ENCODE assay signal across 1 cellular context in the genomic region with DNA sequence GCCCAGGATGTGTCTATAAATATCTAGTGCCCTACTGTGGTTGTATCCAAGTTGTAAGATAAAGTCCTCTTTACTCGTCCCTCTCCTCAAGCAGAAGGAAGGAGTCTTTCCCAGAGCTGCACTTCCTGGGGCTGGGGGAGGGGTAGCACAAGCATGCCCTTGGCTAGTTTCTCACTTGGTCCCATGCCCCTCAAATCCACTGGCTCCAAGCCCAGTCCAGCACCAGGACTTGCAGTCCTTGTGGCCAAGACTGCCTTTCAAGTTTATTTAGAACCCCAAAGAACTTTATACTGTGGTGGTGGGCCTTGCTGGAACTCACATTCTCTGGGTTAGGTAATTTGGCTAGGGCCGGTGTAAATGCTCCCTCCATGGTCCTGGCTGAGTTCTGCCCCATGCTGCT.
TF ChIP-seq lines count a peak whose summit lies in the region.

No MANE protein-coding gene starts in this region.

TF ChIP-seq in K562, 482 proteins besides CTCF, POLR2A, EP300 and RAD21 (continued from another document):
- TF ChIP-seq SMC3 (conservative IDR thresholded peaks at IDR 0.05; ENCODE audit: insufficient read depth, low read depth, low read length) (no peak), HDAC3 (IDR thresholded peaks at IDR 0.05; ENCODE audit: borderline replicate concordance, partially characterized antibody) (no peak), IFI16 (CRISPR knock-in tag; IDR thresholded peaks at IDR 0.05) (no peak), GABPB1 (CRISPR knock-in tag; IDR thresholded peaks at IDR 0.05) (no peak), HDGF (IDR thresholded peaks at IDR 0.05) (no peak), SIRT6 (IDR thresholded peaks at IDR 0.05; ENCODE audit: low read depth, low read length) (no peak), SMARCA5 (IDR thresholded peaks at IDR 0.05) (no peak)
- TF ChIP-seq, protein P1, sequence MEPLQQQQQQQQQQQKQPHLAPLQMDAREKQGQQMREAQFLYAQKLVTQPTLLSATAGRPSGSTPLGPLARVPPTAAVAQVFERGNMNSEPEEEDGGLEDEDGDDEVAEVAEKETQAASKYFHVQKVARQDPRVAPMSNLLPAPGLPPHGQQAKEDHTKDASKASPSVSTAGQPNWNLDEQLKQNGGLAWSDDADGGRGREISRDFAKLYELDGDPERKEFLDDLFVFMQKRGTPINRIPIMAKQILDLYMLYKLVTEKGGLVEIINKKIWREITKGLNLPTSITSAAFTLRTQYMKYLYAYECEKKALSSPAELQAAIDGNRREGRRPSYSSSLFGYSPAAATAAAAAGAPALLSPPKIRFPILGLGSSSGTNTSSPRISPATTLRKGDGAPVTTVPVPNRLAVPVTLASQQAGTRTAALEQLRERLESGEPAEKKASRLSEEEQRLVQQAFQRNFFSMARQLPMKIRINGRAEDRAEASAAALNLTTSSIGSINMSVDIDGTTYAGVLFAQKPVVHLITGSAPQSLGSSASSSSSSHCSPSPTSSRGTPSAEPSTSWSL (CRISPR knock-in tag; IDR thresholded peaks at IDR 0.05; ENCODE audit: borderline replicate concordance) = no peak
- TF ChIP-seq, protein P2, sequence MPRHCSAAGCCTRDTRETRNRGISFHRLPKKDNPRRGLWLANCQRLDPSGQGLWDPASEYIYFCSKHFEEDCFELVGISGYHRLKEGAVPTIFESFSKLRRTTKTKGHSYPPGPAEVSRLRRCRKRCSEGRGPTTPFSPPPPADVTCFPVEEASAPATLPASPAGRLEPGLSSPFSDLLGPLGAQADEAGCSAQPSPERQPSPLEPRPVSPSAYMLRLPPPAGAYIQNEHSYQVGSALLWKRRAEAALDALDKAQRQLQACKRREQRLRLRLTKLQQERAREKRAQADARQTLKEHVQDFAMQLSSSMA (CRISPR knock-in tag; IDR thresholded peaks at IDR 0.05) = no peak
- TF ChIP-seq, protein P3, sequence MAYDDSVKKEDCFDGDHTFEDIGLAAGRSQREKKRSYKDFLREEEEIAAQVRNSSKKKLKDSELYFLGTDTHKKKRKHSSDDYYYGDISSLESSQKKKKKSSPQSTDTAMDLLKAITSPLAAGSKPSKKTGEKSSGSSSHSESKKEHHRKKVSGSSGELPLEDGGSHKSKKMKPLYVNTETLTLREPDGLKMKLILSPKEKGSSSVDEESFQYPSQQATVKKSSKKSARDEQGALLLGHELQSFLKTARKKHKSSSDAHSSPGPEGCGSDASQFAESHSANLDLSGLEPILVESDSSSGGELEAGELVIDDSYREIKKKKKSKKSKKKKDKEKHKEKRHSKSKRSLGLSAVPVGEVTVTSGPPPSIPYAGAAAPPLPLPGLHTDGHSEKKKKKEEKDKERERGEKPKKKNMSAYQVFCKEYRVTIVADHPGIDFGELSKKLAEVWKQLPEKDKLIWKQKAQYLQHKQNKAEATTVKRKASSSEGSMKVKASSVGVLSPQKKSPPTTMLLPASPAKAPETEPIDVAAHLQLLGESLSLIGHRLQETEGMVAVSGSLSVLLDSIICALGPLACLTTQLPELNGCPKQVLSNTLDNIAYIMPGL (CRISPR knock-in tag; IDR thresholded peaks at IDR 0.05) = no peak
